ENCODE assay signal across 30 cellular contexts in genomic region chr5:134992148-134992547, GRCh38. TPM values are rescaled to one million over a fixed set of nuclear protein-coding genes. Genes with fewer than 3 reads are reported as not detected.
"Had no signal": no experiment of that assay in that cellular context is flagged by ENCODE, and none has a peak within 500 bp of the region (broad histone marks: within the 10 kb centered on the region; RNA-seq: fewer than 3 reads in every experiment).

No MANE protein-coding gene starts in this region.

- H3K4me3 ChIP-seq: adrenal gland, body of pancreas, colonic mucosa had no signal

- FAIRE-seq: frontal cortex had no signal

- H3K4me1 ChIP-seq: adrenal gland, body of pancreas, colonic mucosa had no signal

- ATAC-seq: activated CD4-positive, alpha-beta T cell treated with anti-CD3 and anti-CD28 coated beads for 36 hours; activated CD8-positive, alpha-beta memory T cell treated with anti-CD3 and anti-CD28 coated beads, Interleukin-2, amount 10 ng/mL, durations not matched to agents 7 days and 5 days; activated CD8-positive, alpha-beta T cell treated with anti-CD3 and anti-CD28 coated beads, Interleukin-2, amount 10 ng/mL, durations not matched to agents 7 days and 5 days; activated naive CD8-positive, alpha-beta T cell treated with anti-CD3 and anti-CD28 coated beads, Interleukin-2, amount 50 U/mL, for 24 hours; body of pancreas; esophagus mucosa; T-helper 17 cell had no signal

- H3K27ac ChIP-seq: adrenal gland, body of pancreas, colonic mucosa had no signal

- H3K36me3 ChIP-seq: adrenal gland, colonic mucosa had no signal

- H3K9me3 ChIP-seq: adrenal gland, body of pancreas, colonic mucosa had no signal

- H3K27me3 ChIP-seq: adrenal gland, body of pancreas, colonic mucosa had no signal

- DNase-seq: activated CD4-positive, alpha-beta memory T cell treated with anti-CD3 and anti-CD28 coated beads for 36 hours; activated CD4-positive, alpha-beta T cell treated with anti-CD3 and anti-CD28 coated beads for 36 hours; activated CD4-positive, alpha-beta T cell treated with anti-CD3 and anti-CD28 coated beads, Interleukin-2, amount 10 ng/mL, durations not matched to agents 24 days and 14 days; activated CD4-positive, CD25-positive, alpha-beta regulatory T cell; activated CD4-positive, CD25-positive, alpha-beta regulatory T cell treated with anti-CD3 and anti-CD28 coated beads, Interleukin-2, amount 50 U/mL, for 72 hours; activated CD8-positive, alpha-beta memory T cell treated with anti-CD3 and anti-CD28 coated beads, Interleukin-2, amount 10 ng/mL, durations not matched to agents 7 days and 5 days; activated CD8-positive, alpha-beta memory T cell treated with anti-CD3 and anti-CD28 coated beads, Interleukin-2, amount 50 U/mL, for 4 hours; activated CD8-positive, alpha-beta T cell treated with anti-CD3 and anti-CD28 coated beads, Interleukin-2, amount 10 ng/mL, durations not matched to agents 7 days and 5 days; activated effector memory CD4-positive, alpha-beta T cell treated with anti-CD3 and anti-CD28 coated beads, Interleukin-2, amount 50 U/mL, for 16 hours; activated naive CD4-positive, alpha-beta T cell treated with anti-CD3 and anti-CD28 coated beads for 36 hours; activated naive CD8-positive, alpha-beta T cell treated with anti-CD3 and anti-CD28 coated beads for 36 hours; activated naive CD8-positive, alpha-beta T cell treated with anti-CD3 and anti-CD28 coated beads, Interleukin-2, amount 50 U/mL, for 24 hours; activated T-cell treated with anti-CD3 and anti-CD28 coated beads, Interleukin-2, amount 50 U/mL, for 1 hour; activated T-cell treated with anti-CD3 and anti-CD28 coated beads, Interleukin-2, amount 50 U/mL, for 48 hours; adrenal gland; amygdala; aorta; body of pancreas; caudate nucleus; colonic mucosa; effector memory CD4-positive, alpha-beta T cell; endodermal cell; foreskin fibroblast; head of caudate nucleus; T-helper 17 cell had no signal

RNA-seq across cellular contexts. Expression of gene CATSPER3, which starts 24.4 kb away (rescaled TPM):
- total RNA-seq: epithelial cell of proximal tubule had no signal

RNA-seq across cellular contexts. Expression of gene PITX1, which starts 41.9 kb away (rescaled TPM):
- total RNA-seq: activated CD8-positive, alpha-beta T cell treated with anti-CD3 and anti-CD28 coated beads, Interleukin-2, amount 10 ng/mL, durations not matched to agents 7 days and 5 days; activated naive CD8-positive, alpha-beta T cell treated with anti-CD3 and anti-CD28 coated beads for 36 hours; body of pancreas; chondrocyte; dermis microvascular lymphatic vessel endothelial cell; frontal cortex; T-helper 17 cell had no signal
